In the genomic region with DNA sequence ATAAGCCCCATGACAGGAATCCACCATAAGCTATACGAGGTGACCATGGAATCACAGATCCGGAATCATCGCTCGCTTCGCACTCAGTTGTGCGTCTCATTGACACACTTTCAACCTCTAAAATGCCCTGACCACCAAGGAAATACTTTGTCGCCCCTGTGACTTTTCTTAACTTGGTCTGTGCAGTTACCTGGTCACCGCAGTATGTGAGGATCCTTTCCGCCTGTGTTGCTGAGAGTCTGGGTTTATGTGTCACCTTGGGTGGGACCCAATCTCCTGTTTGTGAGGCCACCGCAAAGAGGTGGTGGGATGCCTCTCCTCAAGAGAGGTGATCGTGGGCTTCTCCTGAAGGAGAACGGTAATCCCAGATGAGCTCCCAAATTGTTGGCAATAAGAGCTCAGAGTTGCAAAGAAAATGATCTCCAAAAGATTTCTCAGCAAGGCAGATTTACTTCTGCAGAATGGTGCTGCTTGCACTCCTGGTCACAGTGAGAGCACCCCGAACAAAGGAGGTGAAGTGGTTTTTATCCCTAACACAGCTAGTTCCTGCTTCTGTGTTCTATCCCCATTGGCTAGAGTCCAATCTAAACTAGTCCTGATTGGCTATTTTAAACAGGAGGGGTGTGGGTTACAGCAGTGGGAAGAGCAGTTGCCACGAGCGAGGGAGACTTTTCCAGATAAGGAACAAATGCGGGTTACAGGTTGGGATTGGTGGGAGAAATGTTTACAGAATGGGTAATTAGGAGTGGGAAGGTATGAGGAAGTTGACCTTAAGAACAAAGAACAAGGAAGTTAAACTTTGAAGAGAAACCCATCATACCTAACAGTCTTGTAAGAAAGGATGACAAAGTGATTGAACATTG, we compare ENCODE assay signal across 1 cellular context.
TF ChIP-seq lines count a peak whose summit lies in the region.

No MANE protein-coding gene starts in this region.

TF ChIP-seq in K562, 482 proteins besides CTCF, POLR2A, EP300 and RAD21 (continued from another document):
- TF ChIP-seq, protein P1, sequence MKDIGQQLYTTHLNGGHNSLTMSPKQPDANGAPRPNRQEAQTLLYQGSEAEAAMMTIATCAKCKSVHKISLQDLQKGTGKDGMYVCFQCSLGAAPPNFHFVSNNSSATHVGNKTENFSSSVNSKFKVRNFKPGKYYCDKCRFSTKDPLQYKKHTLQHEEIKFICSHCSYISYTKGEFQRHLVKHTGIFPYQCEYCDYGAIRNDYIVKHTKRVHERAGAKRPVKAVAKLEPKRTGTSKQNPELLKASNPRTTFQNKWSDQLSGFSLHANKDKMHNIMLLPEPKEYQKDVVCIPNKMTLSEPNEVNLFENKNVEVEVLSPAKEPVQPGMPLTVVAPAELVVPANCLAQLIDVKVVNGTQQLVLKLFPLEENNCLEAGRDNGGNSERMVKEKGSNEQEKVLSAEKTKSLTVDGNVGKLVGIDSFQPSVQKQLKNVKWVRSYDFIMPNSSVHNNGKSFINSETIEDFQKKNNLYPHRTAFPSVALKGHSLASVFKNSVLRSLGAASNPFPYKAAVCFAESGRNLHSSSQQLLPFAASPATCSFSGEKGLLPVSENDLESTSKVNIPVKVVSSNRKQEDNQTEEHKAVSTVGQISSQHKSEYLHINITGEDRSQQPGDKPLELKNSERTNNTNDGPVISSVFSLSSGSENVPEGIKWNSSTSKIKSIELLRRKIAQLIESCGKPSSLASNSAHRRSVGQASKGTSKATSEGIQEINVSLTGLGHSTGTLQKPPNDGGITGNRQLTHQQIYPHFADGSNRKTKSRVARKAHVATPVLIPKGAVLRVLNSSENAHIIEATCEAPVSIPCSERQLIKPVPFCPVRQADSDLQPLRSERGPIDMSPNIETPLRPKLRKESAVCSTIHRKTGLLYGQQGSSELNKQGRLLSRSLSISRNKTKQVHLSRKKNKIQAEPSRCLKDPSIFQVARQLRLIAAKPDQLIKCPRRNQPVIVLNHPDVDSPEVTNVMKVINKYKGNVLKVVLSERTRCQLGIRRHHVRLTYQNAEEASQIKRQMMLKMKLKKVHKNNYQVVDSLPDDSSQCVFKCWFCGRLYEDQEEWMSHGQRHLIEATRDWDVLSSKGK (CRISPR knock-in tag; IDR thresholded peaks at IDR 0.05): no peak
- no peak for TF ChIP-seq PHB (CRISPR knock-in tag; IDR thresholded peaks at IDR 0.05)
- TF ChIP-seq POLR2B (IDR thresholded peaks at IDR 0.05; ENCODE audit: low read depth, partially characterized antibody): peak; percentile 56
- no peak for TF ChIP-seq ZBTB2 (IDR thresholded peaks at IDR 0.05)
- TF ChIP-seq, protein P2, sequence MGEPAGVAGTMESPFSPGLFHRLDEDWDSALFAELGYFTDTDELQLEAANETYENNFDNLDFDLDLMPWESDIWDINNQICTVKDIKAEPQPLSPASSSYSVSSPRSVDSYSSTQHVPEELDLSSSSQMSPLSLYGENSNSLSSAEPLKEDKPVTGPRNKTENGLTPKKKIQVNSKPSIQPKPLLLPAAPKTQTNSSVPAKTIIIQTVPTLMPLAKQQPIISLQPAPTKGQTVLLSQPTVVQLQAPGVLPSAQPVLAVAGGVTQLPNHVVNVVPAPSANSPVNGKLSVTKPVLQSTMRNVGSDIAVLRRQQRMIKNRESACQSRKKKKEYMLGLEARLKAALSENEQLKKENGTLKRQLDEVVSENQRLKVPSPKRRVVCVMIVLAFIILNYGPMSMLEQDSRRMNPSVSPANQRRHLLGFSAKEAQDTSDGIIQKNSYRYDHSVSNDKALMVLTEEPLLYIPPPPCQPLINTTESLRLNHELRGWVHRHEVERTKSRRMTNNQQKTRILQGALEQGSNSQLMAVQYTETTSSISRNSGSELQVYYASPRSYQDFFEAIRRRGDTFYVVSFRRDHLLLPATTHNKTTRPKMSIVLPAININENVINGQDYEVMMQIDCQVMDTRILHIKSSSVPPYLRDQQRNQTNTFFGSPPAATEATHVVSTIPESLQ (CRISPR knock-in tag; IDR thresholded peaks at IDR 0.05): no peak
TF ChIP-seq in K562: peak in this region for 50.
